In genomic region chrX:105282077-105282476, GRCh38 we compare ENCODE assay signal across 23 cellular contexts.
DNase-seq lines count a peak whose midpoint lies in the region; ATAC-seq and TF ChIP-seq lines count a peak whose summit lies in the region.
"Had no signal": no experiment of that assay in that cellular context is flagged by ENCODE, and none has a peak within 500 bp of the region (broad histone marks: within the 10 kb centered on the region; RNA-seq: fewer than 3 reads in every experiment).

No MANE protein-coding gene starts in this region.

- no peak for ATAC-seq in GM18505 (IDR thresholded peaks at IDR 0.05; ENCODE audit: unreplicated experiment)
- ATAC-seq: A549; CD8-positive, alpha-beta T cell; K562 had no signal

- DNase-seq in HT1080 (ENCODE audit: low read depth) (peak; percentile 0), dermis blood vessel endothelial cell (peak; percentile 73), kidney tubule cell (ENCODE audit: low spot score) (peak; percentile 77), H4 (ENCODE audit: low spot score) (no peak), NCI-H1694 (lab: John Stamatoyannopoulos, UW) (no peak), middle frontal gyrus (ENCODE audit: extremely low spot score, low spot score) (no peak)
- DNase-seq: CD8-positive, alpha-beta T cell; DMS 273 treated with DMSO at 0.1 percent for 48 hours; DMS79; EL; GF-D8; Kasumi-1; MV-4-11; NCI-H1105; NCI-H146; NCI-H2029; NCI-H446 treated with DMSO at 0.1 percent for 48 hours; NCI-H82; Right ventricle myocardium superior; RPMI8226 had no signal

- TF ChIP-seq POLR2A in GM18505 (IDR thresholded peaks at IDR 0.05; ENCODE audit: borderline replicate concordance, extremely low read depth, insufficient read depth, insufficient read length) = no peak

Comparison
In these comparisons a context has a peak if more than half of its experiments do, and no peak if none do; other contexts are left out.
1. DNase-seq: peak in HT1080 (single experiment), dermis blood vessel endothelial cell (single experiment) and kidney tubule cell (single experiment); none in H4 (single experiment), NCI-H1694 (single experiment) and middle frontal gyrus (single experiment).